ENCODE assay signal across 7 cellular contexts in genomic region chrX:92590726-92591298, GRCh38.
DNase-seq lines count a peak whose midpoint lies in the region; FAIRE-seq and TF ChIP-seq lines count a peak whose summit lies in the region.
"Not testable (repeated sequence)": the region's sequence is repeated elsewhere in the genome, so short reads cannot be mapped to it uniquely, and the experiment has no call there.

No MANE protein-coding gene starts in this region.

- not testable (repeated sequence) for H3K27ac ChIP-seq in H9 (ENCODE audit: insufficient read length, low read depth, low read length); endodermal cell (ENCODE audit: low read depth, low read length)
- peak overlapping the region; percentile 96; the same call in 1 of the 2 replicates for H3K27ac ChIP-seq in HUES6 (ENCODE audit: low read depth, low read length)

- H3K9me3 ChIP-seq in H9 (ENCODE audit: control insufficient read depth, low read depth, low read length); HUES6 (ENCODE audit: control insufficient read depth, insufficient read depth, low read depth, low read length); endodermal cell (ENCODE audit: control insufficient read depth, low read length): not testable (repeated sequence)

- not testable (repeated sequence) for H2BK20ac ChIP-seq in H9 (ENCODE audit: low read depth, low read length, poor library complexity, severe bottlenecking)

- H3K36me3 ChIP-seq in HUES6 (ENCODE audit: control insufficient read depth, insufficient read depth, low read length); bronchial epithelial cell (ENCODE audit: control insufficient read depth, insufficient read depth, low read length); endodermal cell (ENCODE audit: control insufficient read depth, insufficient read depth, low read length): not testable (repeated sequence)

- TF ChIP-seq CTCF in H9 (conservative IDR thresholded peaks at IDR 0.05); bronchial epithelial cell (IDR thresholded peaks at IDR 0.05; ENCODE audit: insufficient read depth, low read length, severe bottlenecking); endodermal cell (conservative IDR thresholded peaks at IDR 0.05): not testable (repeated sequence)

- not testable (repeated sequence) for H3K79me1 ChIP-seq in H9 (ENCODE audit: insufficient read depth, low read depth, low read length, poor library complexity, severe bottlenecking)

- H3K4me3 ChIP-seq in HUES6 (ENCODE audit: low read depth, low read length); bronchial epithelial cell (ENCODE audit: low read depth, low read length); endodermal cell (ENCODE audit: low read length): not testable (repeated sequence)

- not testable (repeated sequence) for H3K36me3 Mint-ChIP-seq in H9 (ENCODE audit: insufficient read depth in 1 of 3, low read depth in 3 of 3); endodermal cell (ENCODE audit: low read depth)

- not testable (repeated sequence) for H2AFZ ChIP-seq in H9 (ENCODE audit: low read length)

- H3K4me2 ChIP-seq in H9 (ENCODE audit: insufficient read depth, insufficient read length, low read length), result not testable (repeated sequence)

- WGBS in H9 (ENCODE audit: extremely low coverage, insufficient read length, low lambda C conversion rate), result no CpG with 5 or more reads among the region's 3 CpGs
- no CpG with 5 or more reads among the region's 3 CpGs for WGBS in endodermal cell (ENCODE audit: insufficient coverage in 1 of 2, insufficient read length in 1 of 2), 2 experiments

- H3K27ac Mint-ChIP-seq in H9, result peak overlapping the region; percentile 90 to 99 (median 96)
- peak overlapping the region; percentile 86 for H3K27ac Mint-ChIP-seq in endodermal cell

- not testable (repeated sequence) for H4K20me1 ChIP-seq in H9 (ENCODE audit: control insufficient read depth, insufficient read depth, insufficient read length)

- not testable (repeated sequence) for H3K9me3 Mint-ChIP-seq in H9, endodermal cell

- H2BK5ac ChIP-seq in H9 (ENCODE audit: insufficient read length, low read length), result not testable (repeated sequence)

- H4K91ac ChIP-seq in H9 (ENCODE audit: insufficient read length, low read depth, low read length), result not testable (repeated sequence)

- not testable (repeated sequence) for H3K56ac ChIP-seq in H9 (ENCODE audit: insufficient read length, low read depth, low read length)

- FAIRE-seq in bronchial epithelial cell (lab: Jason Lieb, UNC), result peak; percentile 90

- not testable (repeated sequence) for H2BK15ac ChIP-seq in H9 (ENCODE audit: low read depth, low read length)

- not testable (repeated sequence) for H2BK12ac ChIP-seq in H9 (ENCODE audit: insufficient read length, low read depth, low read length)

- H3K23me2 ChIP-seq in H9 (ENCODE audit: insufficient read length, low read depth, low read length, poor library complexity, severe bottlenecking), result not testable (repeated sequence)

- peak overlapping the region; percentile 24 to 48; a peak in 4 of 5 replicates for H3K4me3 Mint-ChIP-seq in H9
- not testable (repeated sequence) for H3K4me3 Mint-ChIP-seq in endodermal cell

- not testable (repeated sequence) for H3K4ac ChIP-seq in H9 (ENCODE audit: low read depth, low read length)

- H3K4me1 ChIP-seq in H9 (ENCODE audit: insufficient read depth, low read length); endodermal cell (ENCODE audit: control insufficient read depth, insufficient read depth, low read length): not testable (repeated sequence)
- peaks cover 19% of the 10 kb centered on the region for H3K4me1 ChIP-seq in HUES6 (ENCODE audit: control insufficient read depth, insufficient read depth, low read length)

- not testable (repeated sequence) for H3K79me2 ChIP-seq in H9 (ENCODE audit: insufficient read depth, low read length)

- not testable (repeated sequence) for H2AK5ac ChIP-seq in H9 (ENCODE audit: insufficient read length, low read length)

- H2BK120ac ChIP-seq in H9 (ENCODE audit: low read depth, low read length, poor library complexity, severe bottlenecking), result not testable (repeated sequence)

- not testable (repeated sequence) for H4K5ac ChIP-seq in H9 (ENCODE audit: insufficient read length, low read depth, low read length)

- not testable (repeated sequence) for H3K9ac ChIP-seq in H9 (ENCODE audit: extremely low read depth, insufficient read length, low read length); endodermal cell (ENCODE audit: extremely low read depth, low read length, poor library complexity, severe bottlenecking)
- peak overlapping the region; percentile 89 for H3K9ac ChIP-seq in HUES6 (ENCODE audit: low read length)

- not testable (repeated sequence) for H3K18ac ChIP-seq in H9 (ENCODE audit: insufficient read length, low read depth, low read length)

- not testable (repeated sequence) for H3K27me3 Mint-ChIP-seq in H9 (ENCODE audit: low read depth); endodermal cell (ENCODE audit: insufficient read depth)

- H3T11ph ChIP-seq in H9 (ENCODE audit: low read length), result not testable (repeated sequence)

- not testable (repeated sequence) for H4K8ac ChIP-seq in H9 (replicated peaks; ENCODE audit: insufficient read length, low read depth, low read length)

- H3K23ac ChIP-seq in H9 (ENCODE audit: insufficient read length, low read depth, low read length), result not testable (repeated sequence)

- H3K14ac ChIP-seq in H9 (ENCODE audit: insufficient read depth, low read length), result not testable (repeated sequence)

- peaks cover 38 to 43% of the 10 kb centered on the region in 2 experiments for H3K4me1 Mint-ChIP-seq in H9
- H3K4me1 Mint-ChIP-seq in endodermal cell, result peaks cover 34% of the 10 kb centered on the region

- DNase-seq in ELF-1 (ENCODE audit: low read depth, low spot score) (peak; percentile 57), H9 (peak; percentile 58), NCI-H69 (lab: John Stamatoyannopoulos, UW) (peak; percentile 37), endodermal cell (peak; percentile 59), iPS DF 19.7 (ENCODE audit: low read depth, low spot score) (peak; percentile 28)
- not testable (repeated sequence) for DNase-seq in bronchial epithelial cell (ENCODE audit: low read depth)

- not testable (repeated sequence) for H3K27me3 ChIP-seq in H9 (ENCODE audit: insufficient read depth, low read length); HUES6 (ENCODE audit: control insufficient read depth, insufficient read depth, low read length); bronchial epithelial cell (ENCODE audit: control insufficient read depth, insufficient read depth, low read length); endodermal cell (ENCODE audit: control insufficient read depth, insufficient read depth, low read length, poor library complexity, severe bottlenecking)
